Comparison of ENCODE assay signal across 18 cellular contexts in genomic region chr1:107597290-107597689, GRCh38.
DNase-seq lines count a peak whose midpoint lies in the region; ATAC-seq, FAIRE-seq and TF ChIP-seq lines count a peak whose summit lies in the region.
"Had no signal": no experiment of that assay in that cellular context is flagged by ENCODE, and none has a peak within 500 bp of the region (broad histone marks: within the 10 kb centered on the region; RNA-seq: fewer than 3 reads in every experiment).

No MANE protein-coding gene starts in this region.

- no peak overlapping the region for H2AFZ ChIP-seq in PC-3 (ENCODE audit: low read length)

- no peaks in the 10 kb centered on the region for H3K27me3 ChIP-seq in PC-3 (ENCODE audit: low read length)
- H3K27me3 ChIP-seq in right lobe of liver: no peaks in the 10 kb centered on the region
- H3K27me3 ChIP-seq in pancreas: no peaks in the 10 kb centered on the region
- H3K27me3 ChIP-seq in brain microvascular endothelial cell (replicated peaks): no peaks in the 10 kb centered on the region

- H3K4me2 ChIP-seq in A549 (peak overlapping the region; percentile 19; the same call in 1 of the 3 replicates), PC-3 (ENCODE audit: low read length) (no peak overlapping the region)

- no peaks in the 10 kb centered on the region for H3K36me3 ChIP-seq in PC-3 (ENCODE audit: low read depth, low read length)
- no peaks in the 10 kb centered on the region for H3K36me3 ChIP-seq in right lobe of liver
- no peaks in the 10 kb centered on the region for H3K36me3 ChIP-seq in pancreas
- H3K36me3 ChIP-seq in brain microvascular endothelial cell (replicated peaks): no peaks in the 10 kb centered on the region

- H3F3A ChIP-seq in PC-3 (ENCODE audit: low read length, unreplicated experiment): peaks cover 10% of the 10 kb centered on the region

- CTCF ChIA-PET in A549 (lab: Yijun Ruan, JAX): no interaction called here
- CTCF ChIA-PET in PC-3 (lab: Charles Lee): no interaction called here

- POLR2A ChIA-PET in A549 (lab: Yijun Ruan, JAX) (no interaction called here), PC-3 (lab: Charles Lee; ENCODE audit: unreplicated experiment) (no interaction called here)

- FAIRE-seq in A549 (lab: Jason Lieb, UNC) (no peak), pancreas (lab: Jason Lieb, UNC) (peak; percentile 67)
- FAIRE-seq: A204.1, D721Med, G401.6, GM12891 had no signal

- no peak overlapping the region for H3K27ac ChIP-seq in A549
- no peak overlapping the region for H3K27ac ChIP-seq in PC-3 (ENCODE audit: low read length)
- H3K27ac ChIP-seq in right lobe of liver: no peak overlapping the region
- no peak overlapping the region for H3K27ac ChIP-seq in pancreas
- no peak overlapping the region for H3K27ac ChIP-seq in brain microvascular endothelial cell

- in situ Hi-C loops in brain microvascular endothelial cell (cut with HindIII; ENCODE audit: low pct_ligation_motif_present, low sequenced_read_pairs): no loop called here

- DNase-seq in A549 (ENCODE audit: low read depth in 1 of 2, low spot score in 1 of 2) (no peak), PC-3 (peak; percentile 12), right lobe of liver (no peak), pancreas (no peak), brain microvascular endothelial cell (no peak), epidermal melanocyte (ENCODE audit: insufficient read length, low spot score) (no peak)
- DNase-seq: AML-193; CD4-positive, alpha-beta T cell; GOT3; H7; HFFc6 had no signal

- H3K9me2 ChIP-seq in PC-3 (replicated peaks; ENCODE audit: low read length): no peaks in the 10 kb centered on the region

- no peaks in the 10 kb centered on the region for H4K20me1 ChIP-seq in PC-3 (ENCODE audit: low read length)

- no peak for ATAC-seq in A549
- ATAC-seq in PC-3: no peak
- ATAC-seq in right lobe of liver: peak; percentile 32 to 89 (median 68)
- no peak for ATAC-seq in pancreas
- no peak for ATAC-seq in GM18870 (IDR thresholded peaks at IDR 0.05; ENCODE audit: unreplicated experiment)
- ATAC-seq: HCT116 had no signal

- H3K4me3 ChIP-seq in A549 (no peak overlapping the region), PC-3 (ENCODE audit: low read length) (no peak overlapping the region), right lobe of liver (no peak overlapping the region), pancreas (no peak overlapping the region), brain microvascular endothelial cell (ENCODE audit: low read depth, low read length) (no peak overlapping the region)

- intact Hi-C loops in PC-3 (cut with micrococcal nuclease): no loop called here
- intact Hi-C loops in right lobe of liver (cut with DNase I): no loop called here
- intact Hi-C loops in pancreas (cut with DNase I): no loop called here

- H3K79me2 ChIP-seq in PC-3 (ENCODE audit: low read length): no peaks in the 10 kb centered on the region

- TF ChIP-seq RAD21 in A549 (conservative IDR thresholded peaks at IDR 0.05 in 1 of 2, IDR thresholded peaks at IDR 0.05 in 1 of 2): no peak

- TF ChIP-seq CTCF in A549 (IDR thresholded peaks at IDR 0.05) (no peak), PC-3 (conservative IDR thresholded peaks at IDR 0.05; ENCODE audit: low read depth, low read length) (no peak), right lobe of liver (IDR thresholded peaks at IDR 0.05) (no peak), pancreas (IDR thresholded peaks at IDR 0.05) (no peak), brain microvascular endothelial cell (IDR thresholded peaks at IDR 0.05; ENCODE audit: low read depth, low read length, missing control alignments) (no peak)

- no peak overlapping the region for H3K9ac ChIP-seq in PC-3 (ENCODE audit: low read length)

- no TSS peak for BruUV-seq in PC-3 (replicated peaks; lab: Mats Ljungman, UMichigan)

- H3K9me3 ChIP-seq in A549 (no peaks in the 10 kb centered on the region), PC-3 (ENCODE audit: low read length) (no peaks in the 10 kb centered on the region), right lobe of liver (no peaks in the 10 kb centered on the region), pancreas (no peaks in the 10 kb centered on the region)
- H3K9me3 ChIP-seq: Caco-2 had no signal

- TF ChIP-seq POLR2A in A549 (IDR thresholded peaks at IDR 0.05; ENCODE audit: low read length) (no peak), right lobe of liver (IDR thresholded peaks at IDR 0.05) (no peak)

- H3K4me1 ChIP-seq in A549 (peaks cover 20% of the 10 kb centered on the region; the same call in 1 of the 3 replicates), PC-3 (ENCODE audit: insufficient read depth, low read length) (peaks cover 33% of the 10 kb centered on the region), right lobe of liver (peaks cover 0 to 8% (median 0%) of the 10 kb centered on the region in 4 donors), pancreas (no peaks in the 10 kb centered on the region)

- no peak for TF ChIP-seq EP300 in A549 (IDR thresholded peaks at IDR 0.05)

TF ChIP-seq in A549, 52 proteins besides CTCF, POLR2A, EP300 and RAD21:
- no peak for TF ChIP-seq TP53 (CRISPR knock-in tag; IDR thresholded peaks at IDR 0.05)
- no peak for TF ChIP-seq TFCP2L1 (CRISPR knock-in tag; IDR thresholded peaks at IDR 0.05)
- TF ChIP-seq ESRRA (IDR thresholded peaks at IDR 0.05; ENCODE audit: borderline replicate concordance, low read length): no peak
- no peak for TF ChIP-seq HOXB13 (CRISPR knock-in tag; IDR thresholded peaks at IDR 0.05; ENCODE audit: low read depth)
- no peak for TF ChIP-seq RNF2 (IDR thresholded peaks at IDR 0.05; ENCODE audit: borderline replicate concordance, low read depth)
- TF ChIP-seq, protein P1, sequence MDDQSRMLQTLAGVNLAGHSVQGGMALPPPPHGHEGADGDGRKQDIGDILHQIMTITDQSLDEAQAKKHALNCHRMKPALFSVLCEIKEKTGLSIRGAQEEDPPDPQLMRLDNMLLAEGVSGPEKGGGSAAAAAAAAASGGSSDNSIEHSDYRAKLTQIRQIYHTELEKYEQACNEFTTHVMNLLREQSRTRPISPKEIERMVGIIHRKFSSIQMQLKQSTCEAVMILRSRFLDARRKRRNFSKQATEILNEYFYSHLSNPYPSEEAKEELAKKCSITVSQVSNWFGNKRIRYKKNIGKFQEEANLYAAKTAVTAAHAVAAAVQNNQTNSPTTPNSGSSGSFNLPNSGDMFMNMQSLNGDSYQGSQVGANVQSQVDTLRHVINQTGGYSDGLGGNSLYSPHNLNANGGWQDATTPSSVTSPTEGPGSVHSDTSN (IDR thresholded peaks at IDR 0.05): no peak
- no peak for TF ChIP-seq MAFK (IDR thresholded peaks at IDR 0.05; ENCODE audit: partially characterized antibody)
- TF ChIP-seq RARB (CRISPR knock-in tag; IDR thresholded peaks at IDR 0.05): no peak
- TF ChIP-seq, protein P2, sequence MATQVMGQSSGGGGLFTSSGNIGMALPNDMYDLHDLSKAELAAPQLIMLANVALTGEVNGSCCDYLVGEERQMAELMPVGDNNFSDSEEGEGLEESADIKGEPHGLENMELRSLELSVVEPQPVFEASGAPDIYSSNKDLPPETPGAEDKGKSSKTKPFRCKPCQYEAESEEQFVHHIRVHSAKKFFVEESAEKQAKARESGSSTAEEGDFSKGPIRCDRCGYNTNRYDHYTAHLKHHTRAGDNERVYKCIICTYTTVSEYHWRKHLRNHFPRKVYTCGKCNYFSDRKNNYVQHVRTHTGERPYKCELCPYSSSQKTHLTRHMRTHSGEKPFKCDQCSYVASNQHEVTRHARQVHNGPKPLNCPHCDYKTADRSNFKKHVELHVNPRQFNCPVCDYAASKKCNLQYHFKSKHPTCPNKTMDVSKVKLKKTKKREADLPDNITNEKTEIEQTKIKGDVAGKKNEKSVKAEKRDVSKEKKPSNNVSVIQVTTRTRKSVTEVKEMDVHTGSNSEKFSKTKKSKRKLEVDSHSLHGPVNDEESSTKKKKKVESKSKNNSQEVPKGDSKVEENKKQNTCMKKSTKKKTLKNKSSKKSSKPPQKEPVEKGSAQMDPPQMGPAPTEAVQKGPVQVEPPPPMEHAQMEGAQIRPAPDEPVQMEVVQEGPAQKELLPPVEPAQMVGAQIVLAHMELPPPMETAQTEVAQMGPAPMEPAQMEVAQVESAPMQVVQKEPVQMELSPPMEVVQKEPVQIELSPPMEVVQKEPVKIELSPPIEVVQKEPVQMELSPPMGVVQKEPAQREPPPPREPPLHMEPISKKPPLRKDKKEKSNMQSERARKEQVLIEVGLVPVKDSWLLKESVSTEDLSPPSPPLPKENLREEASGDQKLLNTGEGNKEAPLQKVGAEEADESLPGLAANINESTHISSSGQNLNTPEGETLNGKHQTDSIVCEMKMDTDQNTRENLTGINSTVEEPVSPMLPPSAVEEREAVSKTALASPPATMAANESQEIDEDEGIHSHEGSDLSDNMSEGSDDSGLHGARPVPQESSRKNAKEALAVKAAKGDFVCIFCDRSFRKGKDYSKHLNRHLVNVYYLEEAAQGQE (IDR thresholded peaks at IDR 0.05): no peak
- no peak for TF ChIP-seq PHF8 (IDR thresholded peaks at IDR 0.05; ENCODE audit: borderline replicate concordance, low read depth)
- TF ChIP-seq EHMT2 (IDR thresholded peaks at IDR 0.05; ENCODE audit: low read depth): no peak
- no peak for TF ChIP-seq CHD2 (IDR thresholded peaks at IDR 0.05; ENCODE audit: low read length, partially characterized antibody)
- TF ChIP-seq FOXS1 (CRISPR knock-in tag; IDR thresholded peaks at IDR 0.05): no peak
- TF ChIP-seq HMGXB4 (CRISPR knock-in tag; IDR thresholded peaks at IDR 0.05; ENCODE audit: borderline replicate concordance): no peak
- no peak for TF ChIP-seq FOSL2 (IDR thresholded peaks at IDR 0.05)
- TF ChIP-seq FOSL2 (CRISPR knock-in tag; IDR thresholded peaks at IDR 0.05): no peak
- TF ChIP-seq MAX (IDR thresholded peaks at IDR 0.05): no peak
- TF ChIP-seq EHF (CRISPR knock-in tag; IDR thresholded peaks at IDR 0.05): no peak

Comparison
In these comparisons a context has a peak if more than half of its experiments do, and no peak if none do; other contexts are left out.
1. ATAC-seq: peak in right lobe of liver (4 of 4); none in A549 (0 of 2), PC-3 (single experiment), pancreas (0 of 4) and GM18870 (single experiment).